In genomic region chrX:74534569-74535038, GRCh38 we compare ENCODE assay signal across 8 cellular contexts.
DNase-seq lines count a peak whose midpoint lies in the region; FAIRE-seq and TF ChIP-seq lines count a peak whose summit lies in the region.

No MANE protein-coding gene starts in this region.

- no peak for TF ChIP-seq CTCF in BJ (IDR thresholded peaks at IDR 0.05; ENCODE audit: insufficient read depth, low read depth, low read length)

- POLR2A ChIA-PET in BJ (lab: Charles Lee): no interaction called here

- H3K36me3 ChIP-seq in BJ (ENCODE audit: control insufficient read depth, insufficient read depth, low read length): 0 out of 2 replicates have a peak, but pooled peaks cover 2% of the 10 kb centered on the region
- no peaks in the 10 kb centered on the region for H3K36me3 ChIP-seq in iPS-15b (ENCODE audit: control insufficient read depth, insufficient read depth, low read length)

- H3K27me3 ChIP-seq in BJ (ENCODE audit: control insufficient read depth, insufficient read depth, low read length) (no peaks in the 10 kb centered on the region), iPS-15b (ENCODE audit: control insufficient read depth, insufficient read depth, low read length) (no peaks in the 10 kb centered on the region)

- H3K9me3 ChIP-seq in iPS-15b (ENCODE audit: control insufficient read depth, insufficient read depth, low read length): no peaks in the 10 kb centered on the region

- no peak for TF ChIP-seq POLR2A in erythroblast (IDR thresholded peaks at IDR 0.05; ENCODE audit: low read length)

- peak; percentile 8 for FAIRE-seq in GM19239 (lab: Jason Lieb, UNC)

- CTCF ChIA-PET in BJ (lab: Yijun Ruan, JAX): interaction anchor here (0.8 to 4.0 kb wide), 8 partner anchors 10 to 153 kb away, joined by 3 to 14 read pairs (median 6); partner anchors contain the start of gene SLC16A2

- no peak overlapping the region for H3K4me3 ChIP-seq in BJ (ENCODE audit: low read depth, low read length)
- H3K4me3 ChIP-seq in iPS-15b (ENCODE audit: low read depth, low read length): no peak overlapping the region

- DNase-seq in BJ (ENCODE audit: low read depth): peak; percentile 11
- no peak for DNase-seq in GM19239 (ENCODE audit: insufficient read length, low spot score)
- DNase-seq in NOMO-1 treated with DMSO at 0.1 percent for 48 hours (lab: John Stamatoyannopoulos, UW; ENCODE audit: unreplicated experiment): peak; percentile 1
- no peak for DNase-seq in COLO668 (lab: John Stamatoyannopoulos, UW; ENCODE audit: unreplicated experiment)
- no peak for DNase-seq in OCI-M1 (lab: John Stamatoyannopoulos, UW)
- no peak for DNase-seq in NCI-H1694 (lab: John Stamatoyannopoulos, UW)
- DNase-seq in erythroblast (lab: John Stamatoyannopoulos, UW): no peak

- H3K9ac ChIP-seq in iPS-15b (ENCODE audit: low read depth, low read length): peak overlapping the region; percentile 16

- H3K4me1 ChIP-seq in iPS-15b (ENCODE audit: control insufficient read depth, insufficient read depth, low read length): peaks cover 5% of the 10 kb centered on the region

Comparison
In these comparisons a context has a peak if more than half of its experiments do, and no peak if none do; other contexts are left out.
1. DNase-seq: peak in BJ (single experiment) and NOMO-1 treated with DMSO at 0.1 percent for 48 hours (single experiment); none in GM19239 (single experiment), COLO668 (single experiment), OCI-M1 (single experiment), NCI-H1694 (single experiment) and erythroblast (0 of 2).